In the genomic region with DNA sequence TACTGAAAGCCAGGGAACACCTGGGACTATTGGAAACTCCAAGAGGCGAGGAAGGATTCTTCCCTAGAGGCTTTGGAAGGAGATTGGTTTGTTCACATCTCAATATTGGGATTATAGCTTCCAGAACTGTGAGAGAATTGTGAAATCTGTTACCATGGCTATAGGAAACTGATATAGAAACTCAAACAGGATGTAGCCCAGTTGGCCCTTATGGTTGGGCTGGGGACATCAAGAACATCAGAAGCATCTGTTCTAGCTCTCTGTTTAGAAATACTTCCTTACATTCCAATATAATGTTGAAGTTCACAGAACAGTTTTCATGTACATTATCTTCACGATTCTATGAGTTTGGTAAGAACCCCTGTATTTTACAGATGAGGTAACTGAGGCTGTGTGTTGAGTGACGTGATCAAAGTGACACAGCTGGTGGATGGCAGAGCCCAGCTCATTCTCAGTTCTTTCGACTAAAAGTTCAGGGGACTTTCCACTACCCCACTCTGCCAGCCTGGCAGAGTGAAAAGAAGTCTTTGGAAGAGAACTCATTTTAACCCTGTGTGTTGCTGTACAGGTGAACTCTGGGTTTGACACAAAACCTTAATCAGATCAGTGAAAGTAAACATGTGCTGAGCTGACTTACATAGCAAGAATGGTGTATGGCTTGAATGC, we compare ENCODE assay signal across 20 cellular contexts.
"Had no signal": no experiment of that assay in that cellular context is flagged by ENCODE, and none has a peak within 500 bp of the region (broad histone marks: within the 10 kb centered on the region; RNA-seq: fewer than 3 reads in every experiment).

No MANE protein-coding gene starts in this region.

- H3K4me3 ChIP-seq: SJCRH30 had no signal

- FAIRE-seq: HepG2 had no signal

- DNase-seq: IMR-90, Karpas-422, KG1, MV-4-11, NCI-H1048, NCI-H1105, NCI-H1417, NCI-H1436 treated with DMSO at 0.1 percent for 48 hours, NCI-H1694, NCI-H187 treated with DMSO at 0.1 percent for 48 hours, NCI-H2081, NCI-H2107, NCI-H2227 treated with DMSO at 0.1 percent for 48 hours, NCI-H524, NCI-H526 treated with DMSO at 0.1 percent for 48 hours, NCI-H748 treated with DMSO at 0.1 percent for 48 hours, SHP77, SJCRH30, T-helper 2 cell had no signal
